Comparison of ENCODE assay signal across 11 cellular contexts in the genomic region with DNA sequence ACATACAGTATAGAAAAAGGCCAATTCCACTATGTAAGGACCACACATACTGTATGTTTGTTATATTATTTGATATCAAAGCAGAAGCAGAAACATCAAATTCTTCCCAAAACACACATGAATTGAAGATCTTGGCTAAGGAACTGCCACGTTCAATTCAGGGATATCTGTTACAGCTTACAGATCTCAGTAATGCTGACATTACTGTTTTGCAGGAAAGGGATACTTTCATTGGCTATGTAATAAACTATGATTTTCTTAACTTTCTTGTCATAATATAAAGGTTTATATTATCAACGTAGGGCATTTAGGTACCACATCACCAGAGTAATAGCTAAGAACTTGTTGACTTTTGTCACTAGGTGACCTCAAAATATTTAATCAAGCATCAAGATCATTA.
"Had no signal": no experiment of that assay in that cellular context is flagged by ENCODE, and none has a peak within 500 bp of the region (broad histone marks: within the 10 kb centered on the region; RNA-seq: fewer than 3 reads in every experiment).

No MANE protein-coding gene starts in this region.

- H3K9me3 Mint-ChIP-seq: GM23338, H9 had no signal

- H3K4me3 Mint-ChIP-seq: GM23338, H9, HFFc6 had no signal

- H3K4me1 ChIP-seq: HAP-1 had no signal

- H3K4me2 ChIP-seq: GM23338 had no signal

- H3K4me3 ChIP-seq: GM23248, GM23338, HAP-1 had no signal

- FAIRE-seq: H1, H54 had no signal

- H3K27ac ChIP-seq: GM23248 had no signal

- H3K9me3 ChIP-seq: HAP-1 had no signal

- ATAC-seq: GM23338, HCT116 had no signal

- DNase-seq: GM23248, GOT3, H7, H9, HCEC 1CT, HFFc6 had no signal

- H3K36me3 ChIP-seq: HAP-1 had no signal

- H3K27ac Mint-ChIP-seq: GM23338, H9, HFFc6 had no signal

- H3K9ac ChIP-seq: GM23248 had no signal

- H2AFZ ChIP-seq: GM23248, GM23338 had no signal
